ENCODE assay signal across 8 cellular contexts in the genomic region with DNA sequence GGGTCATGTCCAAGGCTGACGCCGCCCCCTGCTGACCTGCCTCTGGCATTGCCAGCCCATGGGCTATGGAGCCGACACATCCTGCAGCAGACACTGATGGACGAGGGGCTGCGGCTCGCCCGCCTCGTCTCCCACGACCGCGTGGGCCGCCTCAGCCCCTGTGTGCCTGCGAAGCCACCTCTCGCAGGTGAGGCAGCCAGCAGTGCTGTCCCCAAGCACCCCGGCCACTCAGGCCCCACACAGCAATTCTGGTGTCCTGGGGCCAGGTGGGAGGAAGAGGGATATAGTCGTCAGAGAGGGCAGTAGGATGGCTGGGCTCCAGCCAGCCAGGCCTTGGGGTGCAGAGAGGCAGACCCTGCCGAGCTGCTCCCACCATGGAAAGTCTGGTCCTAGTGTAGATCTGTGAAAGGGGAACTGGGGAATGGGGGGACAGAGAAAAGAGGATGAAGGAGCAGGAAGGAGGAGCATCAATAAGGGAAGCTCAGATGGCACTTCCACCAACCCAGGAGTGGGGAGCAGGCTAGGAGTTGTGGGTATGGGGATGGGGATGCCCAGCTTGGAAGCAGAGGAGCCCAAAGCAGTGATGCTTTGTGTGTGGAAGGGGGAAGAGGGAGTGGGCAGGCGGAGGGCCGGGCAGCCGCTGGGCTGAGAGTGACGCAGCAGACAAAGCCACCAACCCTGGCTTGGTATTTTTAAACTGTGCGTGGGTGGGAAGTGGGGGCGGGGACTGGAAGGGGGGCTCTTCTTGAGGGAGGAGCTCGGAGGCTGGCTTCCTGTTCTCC. TPM values are rescaled to one million over a fixed set of nuclear protein-coding genes. Genes with fewer than 3 reads are reported as not detected.
A peak's percentile ranks its signal among the peaks of the same experiment; 100 is the strongest.
DNase-seq lines count a peak whose midpoint lies in the region; TF ChIP-seq lines count a peak whose summit lies in the region.

No MANE protein-coding gene starts in this region.

- no peak overlapping the region for H3K4me3 ChIP-seq in liver (ENCODE audit: low read depth in 1 of 3, low read length in 3 of 3)

- peak; percentile 38 to 68 for TF ChIP-seq RAD21 in liver (IDR thresholded peaks at IDR 0.05)

- peak; percentile 72 for DNase-seq in ELF-1 (ENCODE audit: low read depth, low spot score)
- peak; percentile 37 for DNase-seq in HT1080 (ENCODE audit: low read depth)
- DNase-seq in cerebellar cortex (ENCODE audit: low spot score): peak; percentile 72
- DNase-seq in stimulated activated CD8-positive, alpha-beta memory T cell treated with anti-CD3 and anti-CD28 coated beads, Interleukin-12 subunit alpha, Interleukin-12 subunit beta, amount 100 ng/mL, for 24 hours (ENCODE audit: extremely low read depth): peak; percentile 61
- DNase-seq in NCI-H774 (lab: John Stamatoyannopoulos, UW): no peak
- no peak for DNase-seq in NCI-H2081 treated with DMSO at 0.1 percent for 48 hours (lab: John Stamatoyannopoulos, UW)

- peaks cover 6 to 48% (median 22%) of the 10 kb centered on the region in 4 donors for H3K4me1 ChIP-seq in liver (ENCODE audit: control insufficient read depth in 4 of 4, insufficient read depth in 4 of 4, low read length in 3 of 4)

- H3K9ac ChIP-seq in liver (ENCODE audit: low read depth in 1 of 2, low read length in 2 of 2): no peak overlapping the region

- H3K27me3 ChIP-seq in liver (ENCODE audit: control insufficient read depth in 4 of 4, insufficient read depth in 4 of 4, low read length in 3 of 4): no peaks in the 10 kb centered on the region

- 53% methylated on average over 24 of the region's 24 CpGs for WGBS in liver

- TF ChIP-seq CTCF in VCaP (conservative IDR thresholded peaks at IDR 0.05) (peak; percentile 71), liver (IDR thresholded peaks at IDR 0.05; ENCODE audit: low read depth, low read length, missing input control) (peak; percentile 45)

- H3K36me3 ChIP-seq in liver (ENCODE audit: control insufficient read depth in 4 of 4, insufficient read depth in 3 of 4, low read depth in 1 of 4, low read length in 3 of 4): peaks cover 13 to 52% (median 37%) of the 10 kb centered on the region in 4 donors

- no peaks in the 10 kb centered on the region for H3K9me3 ChIP-seq in liver (ENCODE audit: control insufficient read depth in 4 of 4, low read length in 3 of 4)

- H3K27ac ChIP-seq in VCaP (no peak overlapping the region), liver (ENCODE audit: low read depth in 1 of 2, low read length in 2 of 2) (peak overlapping the region; percentile 25 to 83)

TF ChIP-seq in liver, 16 proteins besides CTCF, POLR2A, EP300 and RAD21:
- TF ChIP-seq EGR1 (IDR thresholded peaks at IDR 0.05; ENCODE audit: low read depth in 2 of 2): peak; percentile 76 to 96
- TF ChIP-seq, protein P1, sequence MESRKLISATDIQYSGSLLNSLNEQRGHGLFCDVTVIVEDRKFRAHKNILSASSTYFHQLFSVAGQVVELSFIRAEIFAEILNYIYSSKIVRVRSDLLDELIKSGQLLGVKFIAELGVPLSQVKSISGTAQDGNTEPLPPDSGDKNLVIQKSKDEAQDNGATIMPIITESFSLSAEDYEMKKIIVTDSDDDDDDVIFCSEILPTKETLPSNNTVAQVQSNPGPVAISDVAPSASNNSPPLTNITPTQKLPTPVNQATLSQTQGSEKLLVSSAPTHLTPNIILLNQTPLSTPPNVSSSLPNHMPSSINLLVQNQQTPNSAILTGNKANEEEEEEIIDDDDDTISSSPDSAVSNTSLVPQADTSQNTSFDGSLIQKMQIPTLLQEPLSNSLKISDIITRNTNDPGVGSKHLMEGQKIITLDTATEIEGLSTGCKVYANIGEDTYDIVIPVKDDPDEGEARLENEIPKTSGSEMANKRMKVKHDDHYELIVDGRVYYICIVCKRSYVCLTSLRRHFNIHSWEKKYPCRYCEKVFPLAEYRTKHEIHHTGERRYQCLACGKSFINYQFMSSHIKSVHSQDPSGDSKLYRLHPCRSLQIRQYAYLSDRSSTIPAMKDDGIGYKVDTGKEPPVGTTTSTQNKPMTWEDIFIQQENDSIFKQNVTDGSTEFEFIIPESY (IDR thresholded peaks at IDR 0.05): no peak
TF ChIP-seq in liver: peak in this region for 1.

RNA-seq across cellular contexts. Expression of a gene that starts 4.7 kb away (rescaled TPM):
- 27.4 and 30.6 TPM in 2 replicates for total RNA-seq in HT1080 (2014; rRNA removed; shearing (Covaris generic))
- 18.1 and 20.1 TPM in 2 replicates for polyA plus RNA-seq in HT1080 (2015; cell fraction: cytosol; rRNA removed)
- 29.1 and 34.0 TPM in 2 replicates for polyA plus RNA-seq in HT1080 (2015; cell fraction: nucleus; rRNA removed)
- 1 to 10 TPM; 3.9 to 10.0 TPM for total RNA-seq in liver
- 1 to 10 TPM; 1.9 to 8.6 TPM for polyA plus RNA-seq in liver

RNA-seq across cellular contexts. Expression of a gene that starts 15.0 kb away (rescaled TPM):
- 19.0 and 23.3 TPM in 2 replicates for total RNA-seq in HT1080 (2014; rRNA removed; shearing (Covaris generic))
- polyA plus RNA-seq in HT1080 (2015; cell fraction: cytosol; rRNA removed): 18.8 and 21.2 TPM in 2 replicates
- 49.3 and 51.4 TPM in 2 replicates for polyA plus RNA-seq in HT1080 (2015; cell fraction: nucleus; rRNA removed)
- total RNA-seq in liver: 10 to 100 TPM in 1 of 2 donors, 1 to 10 TPM in 1; 3.8 to 10.9 TPM
- polyA plus RNA-seq in liver: 1 to 10 TPM; 1.4 to 2.5 TPM

RNA-seq across cellular contexts. Expression of a gene that starts 17.6 kb away (rescaled TPM):
- 107 and 118 TPM in 2 replicates for total RNA-seq in HT1080 (2014; rRNA removed; shearing (Covaris generic))
- polyA plus RNA-seq in HT1080 (2015; cell fraction: cytosol; rRNA removed): 57.6 and 60.6 TPM in 2 replicates
- polyA plus RNA-seq in HT1080 (2015; cell fraction: nucleus; rRNA removed): 192 and 225 TPM in 2 replicates
- 10 to 100 TPM; 27.4 to 54.0 TPM for total RNA-seq in liver
- polyA plus RNA-seq in liver: 10 to 100 TPM; 33.2 to 57.4 TPM

RNA-seq across cellular contexts. Expression of a gene that starts 34.7 kb away (rescaled TPM):
- 12.5 and 14.8 TPM in 2 replicates for total RNA-seq in HT1080 (2014; rRNA removed; shearing (Covaris generic))
- polyA plus RNA-seq in HT1080 (2015; cell fraction: cytosol; rRNA removed): 8.4 and 10.0 TPM in 2 replicates
- polyA plus RNA-seq in HT1080 (2015; cell fraction: nucleus; rRNA removed): 146 and 164 TPM in 2 replicates
- total RNA-seq in liver: 100 to 1,000 TPM; 151 to 375 TPM
- polyA plus RNA-seq in liver: 100 to 1,000 TPM in 1 of 2 donors, 10 to 100 TPM in 1; 87.5 to 127 TPM

RNA-seq across cellular contexts. Expression of a gene that starts 43.7 kb away (rescaled TPM):
- not detected in 2 replicates for total RNA-seq in HT1080 (2014; rRNA removed; shearing (Covaris generic))
- 0.10 and 0.20 TPM in 2 replicates for polyA plus RNA-seq in HT1080 (2015; cell fraction: cytosol; rRNA removed)
- polyA plus RNA-seq in HT1080 (2015; cell fraction: nucleus; rRNA removed): not detected in 2 replicates
- total RNA-seq in liver: under 1 TPM; 0.08 to 0.28 TPM
- under 1 TPM in 1 of 2 donors, not detected in 1; 0.03 TPM for polyA plus RNA-seq in liver

Comparison
In these comparisons a context has a peak if more than half of its experiments do, and no peak if none do; other contexts are left out.
1. DNase-seq: peak in ELF-1 (single experiment), HT1080 (single experiment), cerebellar cortex (single experiment) and stimulated activated CD8-positive, alpha-beta memory T cell treated with anti-CD3 and anti-CD28 coated beads, Interleukin-12 subunit alpha, Interleukin-12 subunit beta, amount 100 ng/mL, for 24 hours (single experiment); none in NCI-H774 (single experiment) and NCI-H2081 treated with DMSO at 0.1 percent for 48 hours (single experiment).